In the genomic region with DNA sequence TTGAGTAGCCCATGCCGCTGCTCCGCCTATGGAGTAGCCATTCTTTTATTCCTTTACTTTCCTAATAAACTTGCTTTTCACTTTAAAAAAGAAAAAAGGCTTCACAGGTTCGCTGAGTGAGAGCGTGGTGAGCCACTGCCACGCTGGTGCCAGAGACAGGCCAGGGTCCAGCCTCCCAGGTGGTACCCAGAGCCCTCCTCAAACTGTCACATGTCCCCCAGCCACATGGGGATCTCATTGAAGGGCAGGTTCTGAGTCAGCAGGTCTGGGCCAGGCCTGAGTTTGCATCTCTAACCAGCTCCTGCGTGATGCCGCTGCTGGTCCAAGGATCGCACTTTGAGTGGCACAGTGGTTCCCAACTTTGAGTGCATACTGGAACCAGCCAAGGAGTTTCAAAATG, we compare ENCODE assay signal across 10 cellular contexts. TPM values are rescaled to one million over a fixed set of nuclear protein-coding genes. Genes with fewer than 3 reads are reported as not detected.
"Had no signal": no experiment of that assay in that cellular context is flagged by ENCODE, and none has a peak within 500 bp of the region (broad histone marks: within the 10 kb centered on the region; RNA-seq: fewer than 3 reads in every experiment).

No MANE protein-coding gene starts in this region.

- DNase-seq: H7, HFFc6, KBM-7 had no signal

- FAIRE-seq: H1, HepG2 had no signal

- H3K36me3 ChIP-seq: HAP-1 had no signal

- H3K4me3 ChIP-seq: GM23338, HAP-1 had no signal

- H3K9me3 ChIP-seq: HAP-1 had no signal

- ATAC-seq: GM23338, HCT116, HepG2 had no signal

- H2AFZ ChIP-seq: GM23338 had no signal

- H3K4me1 ChIP-seq: HAP-1 had no signal

- H3K27ac ChIP-seq: HL-60 had no signal

- H3K4me2 ChIP-seq: GM23338 had no signal

RNA-seq across cellular contexts. Expression of gene RBFOX3, which starts 36.2 kb away (rescaled TPM):
- total RNA-seq: HepG2, HFFc6 had no signal
- polyA plus RNA-seq: HepG2, IgD-negative memory B cell had no signal
